Comparison of ENCODE assay signal across 8 cellular contexts in genomic region chr3:11717768-11718581, GRCh38.
DNase-seq lines count a peak whose midpoint lies in the region; ATAC-seq and TF ChIP-seq lines count a peak whose summit lies in the region.

No MANE protein-coding gene starts in this region.

- H3K4me3 Mint-ChIP-seq in T-helper 1 cell treated with Interleukin-12 subunit alpha and Interleukin-12 subunit beta and Interleukin-4 antibody, amounts not matched to agents 30 μg/mL and 1 μg/mL, for 36 hours = peak overlapping the region; percentile 90

- no peaks in the 10 kb centered on the region for H3K9me3 Mint-ChIP-seq in T-helper 1 cell treated with Interleukin-12 subunit alpha and Interleukin-12 subunit beta and Interleukin-4 antibody, amounts not matched to agents 30 μg/mL and 1 μg/mL, for 36 hours

- H3K36me3 ChIP-seq in fibroblast of lung (ENCODE audit: control insufficient read depth, insufficient read depth, low read length) = no peaks in the 10 kb centered on the region

- H4K20me1 ChIP-seq in fibroblast of lung (ENCODE audit: control insufficient read depth, extremely low read depth, insufficient read depth, low read length) = no peaks in the 10 kb centered on the region

- TF ChIP-seq CTCF in fibroblast of lung (conservative IDR thresholded peaks at IDR 0.05 in 1 of 2, IDR thresholded peaks at IDR 0.05 in 1 of 2; ENCODE audit: low read depth in 1 of 2, low read length in 2 of 2) = no peak

- peak overlapping the region; percentile 77 for H3K27ac Mint-ChIP-seq in T-helper 1 cell treated with Interleukin-12 subunit alpha and Interleukin-12 subunit beta and Interleukin-4 antibody, amounts not matched to agents 30 μg/mL and 1 μg/mL, for 36 hours

- DNase-seq in T-helper 1 cell = no peak
- peak; percentile 50 to 59 for DNase-seq in fibroblast of lung (ENCODE audit: low read depth in 2 of 2)
- peak; percentile 24 for DNase-seq in posterior vena cava (ENCODE audit: low spot score)
- no peak for DNase-seq in NCI-H748 treated with DMSO at 0.1 percent for 48 hours (lab: John Stamatoyannopoulos, UW)
- DNase-seq in SIG-M5 treated with dmso at 0.1 percent for 504 hours (lab: John Stamatoyannopoulos, UW; ENCODE audit: unreplicated experiment) = no peak

- H3K36me3 Mint-ChIP-seq in T-helper 1 cell treated with Interleukin-12 subunit alpha and Interleukin-12 subunit beta and Interleukin-4 antibody, amounts not matched to agents 30 μg/mL and 1 μg/mL, for 36 hours (ENCODE audit: low read depth) = no peaks in the 10 kb centered on the region

- H3K9me3 ChIP-seq in fibroblast of lung (ENCODE audit: control insufficient read depth, insufficient read depth, low read depth, low read length) = no peaks in the 10 kb centered on the region

- peak overlapping the region; percentile 55 for H3K27ac ChIP-seq in fibroblast of lung (ENCODE audit: insufficient read depth, low read length)

- H3K4me1 ChIP-seq in fibroblast of lung (ENCODE audit: control insufficient read depth, extremely low read depth, insufficient read depth, low read length) = peaks cover 6% of the 10 kb centered on the region

- H3K27me3 ChIP-seq in fibroblast of lung (ENCODE audit: control insufficient read depth, insufficient read depth, low read length) = no peaks in the 10 kb centered on the region

- H3K4me1 Mint-ChIP-seq in T-helper 1 cell treated with Interleukin-12 subunit alpha and Interleukin-12 subunit beta and Interleukin-4 antibody, amounts not matched to agents 30 μg/mL and 1 μg/mL, for 36 hours (ENCODE audit: low read depth) = peaks cover 19% of the 10 kb centered on the region

- H3K4me3 ChIP-seq in fibroblast of lung (replicated peaks in 1 of 4; ENCODE audit: control extremely low read depth in 1 of 4, insufficient read depth in 1 of 4, low read depth in 3 of 4, low read length in 4 of 4) = peak overlapping the region; percentile 45 to 81 (median 67)

- H3K79me2 ChIP-seq in fibroblast of lung (ENCODE audit: control insufficient read depth, insufficient read depth, low read length) = peaks cover 14% of the 10 kb centered on the region

- intact Hi-C loops in posterior vena cava (cut with DNase I) = no loop called here

- H3K27me3 Mint-ChIP-seq in T-helper 1 cell treated with Interleukin-12 subunit alpha and Interleukin-12 subunit beta and Interleukin-4 antibody, amounts not matched to agents 30 μg/mL and 1 μg/mL, for 36 hours (ENCODE audit: low read depth) = peaks cover 35% of the 10 kb centered on the region

- peak overlapping the region; percentile 26 for H3K9ac ChIP-seq in fibroblast of lung (ENCODE audit: insufficient read depth, low read length)

- peak; percentile 21 for ATAC-seq in HG02884 (IDR thresholded peaks at IDR 0.05; ENCODE audit: unreplicated experiment)
- peak; percentile 60 for ATAC-seq in SK-N-SH treated with all-trans-retinoic acid at 6 μM for 48 hours

- H3K4me2 ChIP-seq in fibroblast of lung (ENCODE audit: extremely low read depth, insufficient read depth, low read length) = peak overlapping the region; percentile 89

- H2AFZ ChIP-seq in fibroblast of lung (ENCODE audit: low read length) = peak overlapping the region; percentile 46

TF ChIP-seq in SK-N-SH treated with all-trans-retinoic acid at 6 μM for 48 hours, 23 proteins besides CTCF, POLR2A, EP300 and RAD21:
- TF ChIP-seq ZNF8 (CRISPR knock-in tag; IDR thresholded peaks at IDR 0.05) = no peak
- TF ChIP-seq ZFP3 (CRISPR knock-in tag; IDR thresholded peaks at IDR 0.05) = no peak

Comparison
In these comparisons a context has a peak if more than half of its experiments do, and no peak if none do; other contexts are left out.
1. DNase-seq: peak in fibroblast of lung (2 of 2) and posterior vena cava (single experiment); none in T-helper 1 cell (0 of 5), NCI-H748 treated with DMSO at 0.1 percent for 48 hours (single experiment) and SIG-M5 treated with dmso at 0.1 percent for 504 hours (single experiment).